23 cellular contexts compared by ENCODE assay signal in the genomic region with DNA sequence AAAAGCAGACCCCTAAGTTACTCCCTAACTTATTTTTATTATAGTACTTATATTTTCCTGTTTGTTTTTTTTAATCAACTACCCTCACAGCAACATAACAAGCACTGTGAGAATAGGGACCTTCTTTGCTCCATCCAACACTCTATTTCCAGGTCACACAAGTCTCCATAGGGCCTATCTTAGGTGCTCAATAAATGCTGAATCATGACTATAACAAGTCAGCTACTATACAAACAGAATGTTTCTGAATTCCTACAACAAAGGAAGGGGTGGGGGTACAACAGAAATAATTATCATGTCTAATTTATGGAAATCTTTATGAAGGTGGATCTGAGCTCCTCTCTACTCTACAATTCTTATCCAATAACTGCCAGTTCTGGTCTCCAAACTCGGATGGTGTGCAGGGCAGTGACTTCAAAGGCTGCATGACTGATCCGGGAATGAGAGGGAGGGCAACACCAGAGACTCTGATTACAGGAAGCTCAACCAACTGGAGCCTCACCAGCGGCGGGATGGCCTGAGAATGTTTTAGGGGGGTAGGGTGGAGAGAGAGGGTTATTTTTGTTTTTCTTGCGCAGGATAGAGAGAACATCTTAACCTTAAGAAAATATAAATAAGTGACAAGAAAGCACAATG.
DNase-seq lines count a peak whose midpoint lies in the region; ATAC-seq and TF ChIP-seq lines count a peak whose summit lies in the region.
"Had no signal": no experiment of that assay in that cellular context is flagged by ENCODE, and none has a peak within 500 bp of the region (broad histone marks: within the 10 kb centered on the region; RNA-seq: fewer than 3 reads in every experiment).

No MANE protein-coding gene starts in this region.

- peak overlapping the region; percentile 66 for H3K27ac Mint-ChIP-seq in activated CD4-positive, alpha-beta T cell treated with anti-CD3 and anti-CD28 coated beads for 36 hours
- H3K27ac Mint-ChIP-seq in activated naive CD8-positive, alpha-beta T cell treated with anti-CD3 and anti-CD28 coated beads for 36 hours = peak overlapping the region; percentile 79
- H3K27ac Mint-ChIP-seq: natural killer cell, progenitor cell of endocrine pancreas had no signal

- no peaks in the 10 kb centered on the region for H3K36me3 ChIP-seq in IMR-90 (ENCODE audit: control insufficient read depth, insufficient read depth, low read length)
- peaks cover 60% of the 10 kb centered on the region for H3K36me3 ChIP-seq in mesodermal cell (ENCODE audit: control insufficient read depth, insufficient read depth, low read length)
- H3K36me3 ChIP-seq: spleen had no signal

- H2BK5ac ChIP-seq in IMR-90 (ENCODE audit: low read depth, low read length, poor library complexity, severe bottlenecking) = no peak overlapping the region

- H3K56ac ChIP-seq in IMR-90 (ENCODE audit: extremely low read depth, insufficient read depth, low read length) = no peak overlapping the region

- peak overlapping the region; percentile 27 for H2AFZ ChIP-seq in IMR-90 (replicated peaks; ENCODE audit: low read length, poor library complexity)

- no TSS peak for BruUV-seq in IMR-90 (replicated peaks; lab: Mats Ljungman, UMichigan)

- H3K4me2 ChIP-seq in IMR-90 (ENCODE audit: low read depth, low read length) = no peak overlapping the region
- H3K4me2 ChIP-seq: BLaER1 had no signal

- no peaks in the 10 kb centered on the region for H3K79me1 ChIP-seq in IMR-90 (ENCODE audit: low read depth in 1 of 2, low read length in 2 of 2)

- no peak overlapping the region for H3K18ac ChIP-seq in IMR-90 (ENCODE audit: low read depth, low read length)

- no CpG with 5 or more reads among the region's 5 CpGs for WGBS in IMR-90 (ENCODE audit: extremely low coverage in 2 of 2, insufficient read length in 1 of 2), 2 experiments
- 76 to 82% methylated on average over 2 to 4 of the region's 5 CpGs for WGBS in mesodermal cell (ENCODE audit: insufficient coverage in 2 of 2), 2 experiments

- peaks cover 64% of the 10 kb centered on the region for H3K36me3 Mint-ChIP-seq in activated CD4-positive, alpha-beta T cell treated with anti-CD3 and anti-CD28 coated beads for 36 hours (ENCODE audit: low read depth)
- H3K36me3 Mint-ChIP-seq in activated naive CD8-positive, alpha-beta T cell treated with anti-CD3 and anti-CD28 coated beads for 36 hours = peaks cover 50% of the 10 kb centered on the region
- H3K36me3 Mint-ChIP-seq: natural killer cell had no signal

- peak overlapping the region; percentile 25; the same call in 1 of the 2 replicates for H2BK120ac ChIP-seq in IMR-90 (ENCODE audit: low read depth, low read length)

- peak overlapping the region; percentile 39; the same call in 1 of the 2 replicates for H3K4ac ChIP-seq in IMR-90 (ENCODE audit: low read depth, low read length)

- no peak for DNase-seq in activated CD4-positive, alpha-beta T cell treated with anti-CD3 and anti-CD28 coated beads for 36 hours
- DNase-seq in activated CD4-positive, alpha-beta T cell treated with anti-CD3 and anti-CD28 coated beads, Interleukin-2, amount 50 U/mL, for 1 hour = no peak
- no peak for DNase-seq in IMR-90
- no peak for DNase-seq in activated naive CD8-positive, alpha-beta T cell treated with anti-CD3 and anti-CD28 coated beads for 36 hours
- no peak for DNase-seq in caudate nucleus (lab: John Stamatoyannopoulos, UW)
- no peak for DNase-seq in EL
- DNase-seq: activated CD4-positive, alpha-beta T cell treated with anti-CD3 and anti-CD28 coated beads for 1 hour; activated T-cell treated with anti-CD3 and anti-CD28 coated beads, Interleukin-2, amount 50 U/mL, for 48 hours; GOT3; natural killer cell; NCI-H1048; NCI-H2029 treated with DMSO at 0.1 percent for 48 hours; NCI-H510A; SHP77; spleen; T-helper 9 cell; trophoblast cell had no signal

- H3K9me3 ChIP-seq in IMR-90 (ENCODE audit: control insufficient read depth, insufficient read depth, low read length) (no peaks in the 10 kb centered on the region), mesodermal cell (ENCODE audit: control insufficient read depth, low read length) (no peaks in the 10 kb centered on the region)
- H3K9me3 ChIP-seq: BLaER1, spleen had no signal

- in situ Hi-C loops in IMR-90 (cut with MboI; ENCODE audit: low sequenced_read_pairs) = no loop called here

- intact Hi-C loops in activated CD4-positive, alpha-beta T cell treated with anti-CD3 and anti-CD28 coated beads for 36 hours (cut with DNase I, micrococcal nuclease) = no loop called here
- intact Hi-C loops in IMR-90 (cut with micrococcal nuclease) = loop anchor here (1.0 kb wide), 4 partner anchors 106 to 511 kb away; no protein-coding TSS in a partner anchor

- H4K91ac ChIP-seq in IMR-90 (ENCODE audit: insufficient read depth, low read depth, low read length) = no peak overlapping the region

- CTCF ChIA-PET in activated CD4-positive, alpha-beta T cell treated with anti-CD3 and anti-CD28 coated beads for 36 hours (lab: Charles Lee) = interaction anchor here (0.5 to 3.8 kb wide), 12 partner anchors 11 to 512 kb away, joined by 3 to 15 read pairs (median 3); no protein-coding TSS in a partner anchor
- CTCF ChIA-PET in IMR-90 (lab: Yijun Ruan, JAX) = interaction anchor here (0.7 to 2.5 kb wide), 6 partner anchors 42 to 522 kb away, joined by 3 to 11 read pairs (median 4); no protein-coding TSS in a partner anchor

- H3K4me3 ChIP-seq in IMR-90 (ENCODE audit: insufficient read depth, low read depth, low read length) (no peak overlapping the region), mesodermal cell (ENCODE audit: extremely low read depth, insufficient read depth, low read length, poor library complexity, severe bottlenecking) (no peak overlapping the region)
- H3K4me3 ChIP-seq: BLaER1, coronary artery, spleen had no signal

- H3K4me3 Mint-ChIP-seq in activated CD4-positive, alpha-beta T cell treated with anti-CD3 and anti-CD28 coated beads for 36 hours = no peak overlapping the region
- no peak overlapping the region for H3K4me3 Mint-ChIP-seq in activated naive CD8-positive, alpha-beta T cell treated with anti-CD3 and anti-CD28 coated beads for 36 hours
- H3K4me3 Mint-ChIP-seq: natural killer cell had no signal

- dilution Hi-C loops in IMR-90 (cut with HindIII; ENCODE audit: low sequenced_read_pairs, unreplicated experiment) = no loop called here

- H2AK5ac ChIP-seq in IMR-90 (ENCODE audit: low read depth, low read length) = no peak overlapping the region

- no peak overlapping the region for H3K14ac ChIP-seq in IMR-90 (replicated peaks; ENCODE audit: low read depth, low read length)

- H2BK15ac ChIP-seq in IMR-90 (ENCODE audit: low read depth, low read length) = no peak overlapping the region

- peaks cover 83% of the 10 kb centered on the region for H3K4me1 Mint-ChIP-seq in activated CD4-positive, alpha-beta T cell treated with anti-CD3 and anti-CD28 coated beads for 36 hours
- H3K4me1 Mint-ChIP-seq in activated naive CD8-positive, alpha-beta T cell treated with anti-CD3 and anti-CD28 coated beads for 36 hours = peaks cover 79% of the 10 kb centered on the region

- H2BK20ac ChIP-seq in IMR-90 (ENCODE audit: low read depth, low read length) = no peak overlapping the region; the same call in 1 of the 2 replicates

- peaks cover 3% of the 10 kb centered on the region for H3K4me1 ChIP-seq in IMR-90 (ENCODE audit: control insufficient read depth, insufficient read depth, low read length)
- peaks cover 20% of the 10 kb centered on the region for H3K4me1 ChIP-seq in mesodermal cell (ENCODE audit: control insufficient read depth, insufficient read depth, low read length, poor library complexity, severe bottlenecking)
- H3K4me1 ChIP-seq: BLaER1, spleen had no signal

- no peaks in the 10 kb centered on the region for H4K20me1 ChIP-seq in IMR-90 (ENCODE audit: insufficient read depth, low read length)

- POLR2A ChIA-PET in activated CD4-positive, alpha-beta T cell treated with anti-CD3 and anti-CD28 coated beads for 36 hours (lab: Charles Lee) = no interaction called here
- POLR2A ChIA-PET in IMR-90 (lab: Charles Lee; ENCODE audit: unreplicated experiment) = no interaction called here

- H4K8ac ChIP-seq in IMR-90 (ENCODE audit: low read depth in 2 of 2, low read length in 2 of 2) = no peak overlapping the region

- ATAC-seq in activated CD4-positive, alpha-beta T cell treated with anti-CD3 and anti-CD28 coated beads for 36 hours = no peak
- ATAC-seq in IMR-90 (ENCODE audit: low read depth) (no peak), HG03108 (IDR thresholded peaks at IDR 0.05; ENCODE audit: unreplicated experiment) (no peak)

- no peak for TF ChIP-seq RAD21 in IMR-90 (IDR thresholded peaks at IDR 0.05; ENCODE audit: low read length)

- no peak for TF ChIP-seq CTCF in IMR-90 (conservative IDR thresholded peaks at IDR 0.05; ENCODE audit: low read depth, low read length)

- H3K27me3 Mint-ChIP-seq in activated CD4-positive, alpha-beta T cell treated with anti-CD3 and anti-CD28 coated beads for 36 hours = no peaks in the 10 kb centered on the region
- H3K27me3 Mint-ChIP-seq in activated naive CD8-positive, alpha-beta T cell treated with anti-CD3 and anti-CD28 coated beads for 36 hours = no peaks in the 10 kb centered on the region

- H3K27me3 ChIP-seq in IMR-90 (ENCODE audit: control insufficient read depth, insufficient read depth, low read length) = no peaks in the 10 kb centered on the region; the same call in 1 of the 2 replicates
- H3K27me3 ChIP-seq: BLaER1 had no signal

- no peaks in the 10 kb centered on the region for H3K9me3 Mint-ChIP-seq in activated CD4-positive, alpha-beta T cell treated with anti-CD3 and anti-CD28 coated beads for 36 hours (ENCODE audit: low read depth)
- no peaks in the 10 kb centered on the region for H3K9me3 Mint-ChIP-seq in activated naive CD8-positive, alpha-beta T cell treated with anti-CD3 and anti-CD28 coated beads for 36 hours
- H3K9me3 Mint-ChIP-seq: natural killer cell had no signal

- H3K27ac ChIP-seq in IMR-90 (ENCODE audit: insufficient read depth, low read length) (no peak overlapping the region), mesodermal cell (ENCODE audit: low read depth, low read length, severe bottlenecking) (peak overlapping the region; percentile 6), caudate nucleus (ENCODE audit: low read depth, low read length) (no peak overlapping the region)
- H3K27ac ChIP-seq: BLaER1, coronary artery, HL-60, spleen had no signal

- H3K9ac ChIP-seq in IMR-90 (ENCODE audit: low read depth, low read length) = no peak overlapping the region
- H3K9ac ChIP-seq: BLaER1 had no signal

- no peak overlapping the region for H3K23ac ChIP-seq in IMR-90 (ENCODE audit: low read depth, low read length)

- no peak for TF ChIP-seq POLR2A in IMR-90 (IDR thresholded peaks at IDR 0.05; ENCODE audit: low read depth, low read length)

- 0 out of 2 replicates have a peak, but pooled peaks cover 6% of the 10 kb centered on the region for H3K9me1 ChIP-seq in IMR-90 (ENCODE audit: insufficient read depth, low read length)

- no peak overlapping the region for H4K5ac ChIP-seq in IMR-90 (ENCODE audit: low read depth, low read length)

- H2AK9ac ChIP-seq in IMR-90 (replicated peaks; ENCODE audit: low read depth, low read length, poor library complexity) = no peak overlapping the region

TF ChIP-seq in IMR-90, 13 proteins besides CTCF, POLR2A, EP300 and RAD21:
- TF ChIP-seq MAZ (IDR thresholded peaks at IDR 0.05; ENCODE audit: borderline replicate concordance, low read depth, low read length) (no peak), MAFK (IDR thresholded peaks at IDR 0.05; ENCODE audit: low read depth, low read length) (peak; percentile 59)
TF ChIP-seq in IMR-90: peak in this region for 1.
